ENCODE assay signal across 26 cellular contexts in the genomic region with DNA sequence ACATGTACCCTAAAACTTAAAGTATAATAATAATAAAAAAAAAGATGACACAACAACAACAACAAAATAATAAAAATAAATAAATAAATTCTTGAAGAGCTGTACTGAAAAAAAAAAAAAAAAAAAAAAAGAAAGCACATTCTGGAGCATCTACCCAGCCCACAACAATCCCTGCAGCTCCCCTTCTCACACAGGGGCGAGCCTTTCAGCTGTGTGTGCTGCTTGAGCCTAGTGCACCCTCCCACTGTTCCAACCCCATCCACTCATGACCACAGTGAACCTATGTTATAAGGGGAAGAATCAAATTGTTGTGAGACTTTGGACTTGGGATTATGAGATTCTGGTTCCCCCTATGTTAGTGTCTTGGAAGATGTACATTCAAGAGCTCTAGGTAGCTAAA.
"Had no signal": no experiment of that assay in that cellular context is flagged by ENCODE, and none has a peak within 500 bp of the region (broad histone marks: within the 10 kb centered on the region; RNA-seq: fewer than 3 reads in every experiment).

No MANE protein-coding gene starts in this region.

- H3K9me3 ChIP-seq: left lung, lower lobe of right lung, mucosa of descending colon, pancreas, prostate gland, tibial nerve, uterus had no signal

- H3K36me3 ChIP-seq: left lung, lower lobe of right lung, pancreas, prostate gland, tibial nerve, uterus had no signal

- H3K4me1 ChIP-seq: left lung, lower lobe of right lung, prostate gland, tibial nerve, uterus had no signal

- H3K9me3 Mint-ChIP-seq: natural killer cell treated with Interleukin-12 subunit alpha and Interleukin-12 subunit beta and Interleukin-15 and Interleukin-18, amount 100 ng/mL, for 72 hours; stimulated activated naive CD8-positive, alpha-beta T cell treated with anti-CD3 and anti-CD28 coated beads, Interleukin-15, Interleukin-2, amounts not matched to agents 100 ng/mL and 50 ng/mL, for 24 hours; type B pancreatic cell had no signal

- DNase-seq: kidney glomerular epithelial cell; left colon; left lung; lower lobe of right lung; mammary epithelial cell; midbrain; mucosa of descending colon; naive thymus-derived CD4-positive, alpha-beta T cell; nucleus accumbens; pancreas; posterior cingulate gyrus; retina; right cardiac atrium; stimulated activated CD4-positive, alpha-beta T cell treated with anti-CD3 and anti-CD28 coated beads, Interleukin-12 subunit alpha, Interleukin-12 subunit beta, amount 100 ng/mL, for 4 hours; stimulated activated CD4-positive, alpha-beta T cell treated with anti-CD3 and anti-CD28 coated beads, Interleukin-15, amount 100 ng/mL, for 24 hours; stimulated activated CD4-positive, alpha-beta T cell treated with anti-CD3 and anti-CD28 coated beads, Interleukin-2, amount 100 ng/mL, for 24 hours; stimulated activated CD4-positive, alpha-beta T cell treated with anti-CD3 and anti-CD28 coated beads, Interleukin-4, amount 100 ng/mL, for 1 hour; stimulated activated naive CD4-positive, alpha-beta T cell; substantia nigra; uterus had no signal

- H3K27me3 Mint-ChIP-seq: type B pancreatic cell had no signal

- H3K27ac ChIP-seq: left lung, lower lobe of right lung, pancreas, prostate gland, skin epidermis, tibial nerve, uterus had no signal

- H3K4me3 ChIP-seq: left lung, lower lobe of right lung, mucosa of descending colon, pancreas, prostate gland, skin epidermis, tibial nerve, uterus had no signal

- H3K27me3 ChIP-seq: left lung, pancreas, tibial nerve, uterus had no signal

- H3K27ac Mint-ChIP-seq: naive thymus-derived CD4-positive, alpha-beta T cell; natural killer cell treated with Interleukin-12 subunit alpha and Interleukin-12 subunit beta and Interleukin-15 and Interleukin-18, amount 100 ng/mL, for 72 hours; stimulated activated naive CD8-positive, alpha-beta T cell treated with anti-CD3 and anti-CD28 coated beads, Interleukin-15, Interleukin-2, amounts not matched to agents 100 ng/mL and 50 ng/mL, for 24 hours; type B pancreatic cell had no signal

- H3K36me3 Mint-ChIP-seq: naive thymus-derived CD4-positive, alpha-beta T cell; natural killer cell treated with Interleukin-12 subunit alpha and Interleukin-12 subunit beta and Interleukin-15 and Interleukin-18, amount 100 ng/mL, for 72 hours; type B pancreatic cell had no signal

- H3K4me3 Mint-ChIP-seq: naive thymus-derived CD4-positive, alpha-beta T cell; natural killer cell treated with Interleukin-12 subunit alpha and Interleukin-12 subunit beta and Interleukin-15 and Interleukin-18, amount 100 ng/mL, for 72 hours; stimulated activated naive CD8-positive, alpha-beta T cell treated with anti-CD3 and anti-CD28 coated beads, Interleukin-15, Interleukin-2, amounts not matched to agents 100 ng/mL and 50 ng/mL, for 24 hours; type B pancreatic cell had no signal
